Comparison of ENCODE assay signal across 8 cellular contexts in genomic region chr7:48154792-48155413, GRCh38. TPM values are rescaled to one million over a fixed set of nuclear protein-coding genes. Genes with fewer than 3 reads are reported as not detected.
A peak's percentile ranks its signal among the peaks of the same experiment; 100 is the strongest.
DNase-seq lines count a peak whose midpoint lies in the region; ATAC-seq and TF ChIP-seq lines count a peak whose summit lies in the region.

No MANE protein-coding gene starts in this region.

- no peaks in the 10 kb centered on the region; the same call in 1 of the 2 replicates for H3K27me3 ChIP-seq in GM06990 (replicated peaks; ENCODE audit: control insufficient read depth, insufficient read depth, low read length)

- peak; percentile 55 for DNase-seq in ACHN
- no peak for DNase-seq in GM06990 (ENCODE audit: extremely low read depth, insufficient read length)
- DNase-seq in T-helper 17 cell, result peak in 2 of 3 donors; percentile 11 to 18
- peak; percentile 61 for DNase-seq in epithelial cell of esophagus (ENCODE audit: low read depth)
- DNase-seq in retinal pigment epithelial cell (ENCODE audit: low read depth), result no peak
- DNase-seq in NCI-H345 (lab: John Stamatoyannopoulos, UW), result no peak
- DNase-seq in omental fat pad (ENCODE audit: low spot score), result no peak

- no peak overlapping the region for H3K27ac Mint-ChIP-seq in T-helper 17 cell

- no peak overlapping the region for H3K4me3 Mint-ChIP-seq in T-helper 17 cell

- ATAC-seq in HG03159 (IDR thresholded peaks at IDR 0.05; ENCODE audit: unreplicated experiment) (peak; percentile 74), T-helper 17 cell (peak; percentile 57), omental fat pad (ENCODE audit: low FRiP score) (no peak)

- H3K9me3 ChIP-seq in T-helper 17 cell (ENCODE audit: control insufficient read depth, low read length, poor library complexity, severe bottlenecking), result no peaks in the 10 kb centered on the region

- in situ Hi-C loops in ACHN (cut with HindIII; ENCODE audit: low pct_ligation_motif_present, low pct_unique_long_range_greater_than_20kb, low sequenced_read_pairs), result no loop called here

- peaks cover 3% of the 10 kb centered on the region for H3K4me1 Mint-ChIP-seq in T-helper 17 cell

- H3K36me3 Mint-ChIP-seq in T-helper 17 cell (ENCODE audit: low read depth), result peaks cover 4% of the 10 kb centered on the region

- peak; percentile 65 for TF ChIP-seq CTCF in GM06990 (IDR thresholded peaks at IDR 0.05; ENCODE audit: insufficient read depth, low read length, poor library complexity, severe bottlenecking)
- TF ChIP-seq CTCF in epithelial cell of esophagus (IDR thresholded peaks at IDR 0.05; ENCODE audit: insufficient read depth, low read depth, low read length, missing control alignments), result peak; percentile 88
- peak; percentile 83 for TF ChIP-seq CTCF in retinal pigment epithelial cell (conservative IDR thresholded peaks at IDR 0.05; ENCODE audit: low read depth, low read length)
- TF ChIP-seq CTCF in omental fat pad (IDR thresholded peaks at IDR 0.05), result peak in 1 of 3 donors; percentile 1

- peaks cover 47% of the 10 kb centered on the region for H3K27me3 Mint-ChIP-seq in T-helper 17 cell

- H3K4me3 ChIP-seq in GM06990 (replicated peaks; ENCODE audit: low read depth, low read length) (no peak overlapping the region), epithelial cell of esophagus (ENCODE audit: low read length) (no peak overlapping the region), retinal pigment epithelial cell (ENCODE audit: low read length) (no peak overlapping the region)

- H3K36me3 ChIP-seq in GM06990 (ENCODE audit: control insufficient read depth, insufficient read depth, low read length), result no peaks in the 10 kb centered on the region

RNA-seq across cellular contexts. Expression of gene ABCA13, which starts 16.4 kb away (rescaled TPM):
- not detected for total RNA-seq in T-helper 17 cell
- total RNA-seq in omental fat pad, result under 1 TPM in 3 of 4 donors, not detected in 1; 0.13 to 0.37 (median 0.16) TPM

Comparison
In these comparisons a context has a peak if more than half of its experiments do, and no peak if none do; other contexts are left out.
1. DNase-seq: peak in ACHN (single experiment), T-helper 17 cell (2 of 3) and epithelial cell of esophagus (single experiment); none in GM06990 (single experiment), retinal pigment epithelial cell (single experiment), NCI-H345 (single experiment) and omental fat pad (single experiment).